ENCODE assay signal across 8 cellular contexts in genomic region chr19:1027953-1028902, GRCh38. TPM values are rescaled to one million over a fixed set of nuclear protein-coding genes. Genes with fewer than 3 reads are reported as not detected.
A peak's percentile ranks its signal among the peaks of the same experiment; 100 is the strongest.
DNase-seq lines count a peak whose midpoint lies in the region; ATAC-seq and TF ChIP-seq lines count a peak whose summit lies in the region.

No MANE protein-coding gene starts in this region.

- H3K4me3 ChIP-seq in AG04449 (ENCODE audit: low read depth, low read length), result peak overlapping the region; percentile 96
- peak overlapping the region; percentile 88 for H3K4me3 ChIP-seq in OCI-LY3 (ENCODE audit: low read length)

- DNase-seq in AG04449 (ENCODE audit: low read depth, low spot score), result peak; percentile 71
- DNase-seq in activated effector memory CD4-positive, alpha-beta T cell treated with anti-CD3 and anti-CD28 coated beads, Interleukin-2, amount 50 U/mL, for 16 hours, result peak; percentile 87
- DNase-seq in foreskin melanocyte, result peak; percentile 67
- DNase-seq in omental fat pad (ENCODE audit: low spot score), result no peak
- no peak for DNase-seq in NCI-H1694 (lab: John Stamatoyannopoulos, UW)

- H3K36me3 ChIP-seq in OCI-LY3 (replicated peaks; ENCODE audit: low read depth, low read length), result peaks cover 33% of the 10 kb centered on the region

- H3K9me3 ChIP-seq in OCI-LY3 (ENCODE audit: insufficient read depth, low read length), result no peaks in the 10 kb centered on the region

- peaks cover 30% of the 10 kb centered on the region for H4K20me1 ChIP-seq in OCI-LY3 (ENCODE audit: insufficient read depth, low read length)

- peak overlapping the region; percentile 96 for H3K9ac ChIP-seq in OCI-LY3 (ENCODE audit: low read length)

- ATAC-seq in GM18502 (IDR thresholded peaks at IDR 0.05; ENCODE audit: poor library complexity, unreplicated experiment) (peak; percentile 42), omental fat pad (ENCODE audit: low FRiP score) (peak; percentile 32), GM21825 (IDR thresholded peaks at IDR 0.05; ENCODE audit: unreplicated experiment) (no peak)

- peaks cover 11% of the 10 kb centered on the region for H3K4me1 ChIP-seq in OCI-LY3 (ENCODE audit: low read length)

- peak overlapping the region; percentile 86 for H3K27ac ChIP-seq in OCI-LY3 (ENCODE audit: low read length)

- no peak overlapping the region for H2AFZ ChIP-seq in OCI-LY3 (ENCODE audit: low read depth, low read length)

- CTCF ChIA-PET in AG04449 (lab: Yijun Ruan, JAX), result interaction anchor here (0.6 to 4.2 kb wide), 6 partner anchors 39 to 213 kb away, joined by 3 to 19 read pairs (median 4); partner anchors contain the start of gene ARHGAP45

- POLR2A ChIA-PET in AG04449 (lab: Yijun Ruan, JAX), result interaction anchor here (0.6 to 8.0 kb wide), 7 partner anchors 11 to 241 kb away, joined by 3 to 104 read pairs (median 3); partner anchors contain the start of genes ABCA7, ATP5F1D, CIRBP and GPX4

- no peaks in the 10 kb centered on the region for H3K27me3 ChIP-seq in OCI-LY3 (ENCODE audit: low read depth, low read length)

- no peak for TF ChIP-seq CTCF in AG04449 (IDR thresholded peaks at IDR 0.05; ENCODE audit: insufficient read depth, low read length, missing control alignments)
- TF ChIP-seq CTCF in OCI-LY3 (IDR thresholded peaks at IDR 0.05; ENCODE audit: low read depth, low read length), result no peak
- TF ChIP-seq CTCF in omental fat pad (IDR thresholded peaks at IDR 0.05), result no peak

- H3K4me2 ChIP-seq in OCI-LY3 (ENCODE audit: low read length), result peak overlapping the region; percentile 85

- H3K79me2 ChIP-seq in OCI-LY3 (ENCODE audit: low read length), result peaks cover 65% of the 10 kb centered on the region

RNA-seq across cellular contexts. Expression of gene CNN2, which starts 1.8 kb away (rescaled TPM):
- total RNA-seq in omental fat pad, result 10 to 100 TPM; 39.6 to 75.4 (median 60.8) TPM

RNA-seq across cellular contexts. Expression of gene RNU6-2, which starts 6.9 kb away (rescaled TPM):
- not detected for total RNA-seq in omental fat pad

RNA-seq across cellular contexts. Expression of gene TMEM259, which starts 7.3 kb away (rescaled TPM):
- total RNA-seq in omental fat pad, result 100 to 1,000 TPM; 112 to 164 (median 161) TPM

RNA-seq across cellular contexts. Expression of gene ABCA7, which starts 11.7 kb away (rescaled TPM):
- 10 to 100 TPM; 10.3 to 29.8 (median 15.9) TPM for total RNA-seq in omental fat pad

RNA-seq across cellular contexts. Expression of gene GRIN3B, which starts 28.0 kb away (rescaled TPM):
- under 1 TPM in 1 of 4 donors, not detected in 3; 0.24 TPM for total RNA-seq in omental fat pad

Comparison
In these comparisons a context has a peak if more than half of its experiments do, and no peak if none do; other contexts are left out.
1. DNase-seq: peak in AG04449 (single experiment), activated effector memory CD4-positive, alpha-beta T cell treated with anti-CD3 and anti-CD28 coated beads, Interleukin-2, amount 50 U/mL, for 16 hours (single experiment) and foreskin melanocyte (single experiment); none in omental fat pad (single experiment) and NCI-H1694 (single experiment).